ENCODE assay signal across 8 cellular contexts in genomic region chr19:17996826-17997316, GRCh38.
A peak's percentile ranks its signal among the peaks of the same experiment; 100 is the strongest.
DNase-seq lines count a peak whose midpoint lies in the region; ATAC-seq and TF ChIP-seq lines count a peak whose summit lies in the region.

No MANE protein-coding gene starts in this region.

- ATAC-seq in HG02938 (IDR thresholded peaks at IDR 0.05; ENCODE audit: unreplicated experiment): no peak

- DNase-seq in AG20443 (ENCODE audit: low spot score) (peak; percentile 95), GM20000 (ENCODE audit: low spot score) (peak; percentile 92), NCI-H2029 treated with DMSO at 0.1 percent for 48 hours (lab: John Stamatoyannopoulos, UW) (peak; percentile 56), UCSD-AML1 (lab: John Stamatoyannopoulos, UW; ENCODE audit: unreplicated experiment) (peak; percentile 87), astrocyte of the hippocampus (ENCODE audit: low read depth, low spot score) (peak; percentile 90), hypothalamus (lab: John Stamatoyannopoulos, UW) (peak in 50 of 51 donors; percentile 21 to 92 (median 70))
- peak; percentile 83 for DNase-seq in stimulated activated CD4-positive, alpha-beta T cell treated with anti-CD3 and anti-CD28 coated beads, Interleukin-12 subunit alpha, Interleukin-12 subunit beta, amount 100 ng/mL, for 4 hours

- TF ChIP-seq CTCF in GM20000 (IDR thresholded peaks at IDR 0.05; ENCODE audit: extremely low read depth, missing control alignments): peak; percentile 93
